10 cellular contexts compared by ENCODE assay signal in genomic region chr2:162490052-162490717, GRCh38.
DNase-seq lines count a peak whose midpoint lies in the region; ATAC-seq and TF ChIP-seq lines count a peak whose summit lies in the region.
"Had no signal": no experiment of that assay in that cellular context is flagged by ENCODE, and none has a peak within 500 bp of the region (broad histone marks: within the 10 kb centered on the region; RNA-seq: fewer than 3 reads in every experiment).

No MANE protein-coding gene starts in this region.

- ATAC-seq in GM18508 (IDR thresholded peaks at IDR 0.05; ENCODE audit: insufficient read depth, unreplicated experiment) (peak; percentile 78), GM21423 (IDR thresholded peaks at IDR 0.05; ENCODE audit: unreplicated experiment) (peak; percentile 76), HG03280 (IDR thresholded peaks at IDR 0.05; ENCODE audit: unreplicated experiment) (peak; percentile 70)
- ATAC-seq in stimulated activated naive CD8-positive, alpha-beta T cell treated with anti-CD3 and anti-CD28 coated beads, Interleukin-15, Interleukin-2, amounts not matched to agents 100 U/mL and 50 U/mL, for 24 hours: no peak

- no peak for TF ChIP-seq CTCF in choroid plexus epithelial cell (conservative IDR thresholded peaks at IDR 0.05; ENCODE audit: low read depth, low read length)

- H3K4me3 ChIP-seq in choroid plexus epithelial cell (ENCODE audit: low read depth, low read length): no peak overlapping the region
- H3K4me3 ChIP-seq: hepatocyte had no signal

- peak; percentile 4 for DNase-seq in choroid plexus epithelial cell (ENCODE audit: low read depth)
- no peak for DNase-seq in stimulated activated naive CD8-positive, alpha-beta T cell treated with anti-CD3 and anti-CD28 coated beads, Interleukin-15, Interleukin-2, amounts not matched to agents 100 U/mL and 50 U/mL, for 24 hours
- DNase-seq in effector CD4-positive, alpha-beta T cell: no peak
- no peak for DNase-seq in stimulated activated CD4-positive, alpha-beta T cell treated with anti-CD3 and anti-CD28 coated beads, Interleukin-2, amount 100 ng/mL, for 48 hours
- DNase-seq in NOMO-1 (lab: John Stamatoyannopoulos, UW; ENCODE audit: unreplicated experiment in 2 of 2): no peak
- DNase-seq: activated CD4-positive, CD25-positive, alpha-beta regulatory T cell had no signal
